Comparison of ENCODE assay signal across 7 cellular contexts in the genomic region with DNA sequence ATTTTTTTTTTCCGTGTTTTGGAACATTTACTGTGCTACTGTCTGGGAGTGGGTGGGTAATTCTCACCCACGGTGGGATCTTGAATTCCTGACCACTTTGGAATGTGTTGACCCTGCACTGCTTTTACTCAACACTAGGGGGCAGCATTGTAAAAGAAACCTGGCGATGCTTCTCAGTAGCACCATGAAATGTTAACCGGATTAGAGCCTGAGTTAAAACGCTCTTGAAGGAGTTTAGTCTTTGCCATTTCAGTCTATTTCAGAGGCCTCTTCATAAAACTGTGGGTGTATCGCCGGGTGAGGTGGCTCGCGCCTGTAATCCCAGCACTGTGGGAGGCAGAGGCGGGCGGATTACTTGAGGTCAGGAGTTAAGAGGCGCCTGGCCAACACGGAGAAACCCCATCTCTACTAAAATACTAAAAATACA.
A peak's percentile ranks its signal among the peaks of the same experiment; 100 is the strongest.
DNase-seq lines count a peak whose midpoint lies in the region; ATAC-seq and TF ChIP-seq lines count a peak whose summit lies in the region.

No MANE protein-coding gene starts in this region.

- no peak overlapping the region for H3K4me3 ChIP-seq in foreskin fibroblast (ENCODE audit: low read depth in 1 of 2, low read length in 2 of 2)

- DNase-seq in Kasumi-1 (lab: John Stamatoyannopoulos, UW) (peak; percentile 59 to 64), SHP77 (lab: John Stamatoyannopoulos, UW) (peak; percentile 59 to 76), foreskin fibroblast (peak in 1 of 2 donors; percentile 78), omental fat pad (ENCODE audit: low spot score) (peak; percentile 35), ureter (ENCODE audit: low spot score) (peak; percentile 60)
- peak; percentile 25 for DNase-seq in activated effector memory CD4-positive, alpha-beta T cell treated with Interleukin-2 at 50 U/mL for 16 hours

- TF ChIP-seq CTCF in GM12872 (IDR thresholded peaks at IDR 0.05; ENCODE audit: insufficient read depth, low read depth, low read length) (peak; percentile 82), foreskin fibroblast (IDR thresholded peaks at IDR 0.05; ENCODE audit: low read depth, low read length) (peak; percentile 87), omental fat pad (IDR thresholded peaks at IDR 0.05) (peak in 2 of 3 donors; percentile 77 to 94)

- ATAC-seq in omental fat pad (ENCODE audit: low FRiP score), result peak; percentile 60
